ENCODE assay signal across 15 cellular contexts in the genomic region with DNA sequence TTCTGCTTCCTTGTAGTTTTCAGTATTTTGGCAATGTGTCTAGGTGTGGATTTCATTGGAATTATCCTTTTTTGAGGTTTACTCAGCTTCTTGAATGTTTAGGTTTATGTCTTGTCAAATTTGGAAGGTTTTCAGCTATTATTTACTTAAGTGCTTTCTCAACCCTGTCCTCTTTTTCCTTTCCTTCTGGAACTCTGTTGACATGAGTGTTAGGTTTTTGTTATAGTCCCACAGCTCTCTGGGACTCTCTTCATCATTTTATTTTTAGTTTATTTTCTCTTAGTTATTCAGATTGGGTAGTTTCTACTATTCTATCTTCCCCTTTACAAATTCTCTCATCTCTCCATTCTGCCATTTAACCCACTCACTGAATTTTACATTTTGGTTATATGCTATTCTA.
"Had no signal": no experiment of that assay in that cellular context is flagged by ENCODE, and none has a peak within 500 bp of the region (broad histone marks: within the 10 kb centered on the region; RNA-seq: fewer than 3 reads in every experiment).

No MANE protein-coding gene starts in this region.

- H3K4me3 Mint-ChIP-seq: neural crest cell; stimulated activated naive CD8-positive, alpha-beta T cell treated with anti-CD3 and anti-CD28 coated beads, Interleukin-15, Interleukin-2, amounts not matched to agents 100 ng/mL and 50 ng/mL, for 24 hours had no signal

- H3K36me3 Mint-ChIP-seq: activated naive CD4-positive, alpha-beta T cell treated with anti-CD3 and anti-CD28 coated beads, Interleukin-2, amount 50 U/mL, for 72 hours had no signal

- H3K27ac Mint-ChIP-seq: activated naive CD4-positive, alpha-beta T cell treated with anti-CD3 and anti-CD28 coated beads, Interleukin-2, amount 50 U/mL, for 72 hours had no signal

- H3K27me3 Mint-ChIP-seq: stimulated activated naive CD8-positive, alpha-beta T cell treated with anti-CD3 and anti-CD28 coated beads, Interleukin-15, Interleukin-2, amounts not matched to agents 100 ng/mL and 50 ng/mL, for 24 hours had no signal

- H3K9me3 Mint-ChIP-seq: activated naive CD4-positive, alpha-beta T cell treated with anti-CD3 and anti-CD28 coated beads, Interleukin-2, amount 50 U/mL, for 72 hours; neural crest cell; stimulated activated naive CD8-positive, alpha-beta T cell treated with anti-CD3 and anti-CD28 coated beads, Interleukin-15, Interleukin-2, amounts not matched to agents 100 ng/mL and 50 ng/mL, for 24 hours had no signal

- ATAC-seq: activated naive CD4-positive, alpha-beta T cell treated with anti-CD3 and anti-CD28 coated beads, Interleukin-2, amount 50 U/mL, for 72 hours; gastrocnemius medialis; heart left ventricle; SK-N-SH treated with all-trans-retinoic acid at 6 μM for 48 hours had no signal

- DNase-seq: activated CD4-positive, alpha-beta T cell treated with anti-CD3 and anti-CD28 coated beads, Interleukin-2, amount 50 U/mL, for 1 hour; activated CD4-positive, CD25-positive, alpha-beta regulatory T cell treated with anti-CD3 and anti-CD28 coated beads, Interleukin-2, amount 50 U/mL, for 72 hours; activated effector memory CD4-positive, alpha-beta T cell treated with anti-CD3 and anti-CD28 coated beads, Interleukin-2, amount 50 U/mL, for 16 hours; amygdala; erythroblast; gastrocnemius medialis; heart left ventricle; left ventricle myocardium inferior; mammary epithelial cell; midbrain; uterus had no signal
